In genomic region chr3:72346526-72346926, GRCh38 we compare ENCODE assay signal across 9 cellular contexts.
DNase-seq lines count a peak whose midpoint lies in the region; ATAC-seq and TF ChIP-seq lines count a peak whose summit lies in the region.
"Had no signal": no experiment of that assay in that cellular context is flagged by ENCODE, and none has a peak within 500 bp of the region (broad histone marks: within the 10 kb centered on the region; RNA-seq: fewer than 3 reads in every experiment).

No MANE protein-coding gene starts in this region.

- CTCF ChIA-PET in AG04449 (lab: Yijun Ruan, JAX): no interaction called here

- H3K27ac Mint-ChIP-seq in activated T-helper 1 cell treated with anti-CD3 and anti-CD28 coated beads, Interleukin-12 subunit alpha, Interleukin-12 subunit beta, Interleukin-2, Interleukin-4 antibody, amounts not matched to agents 30 ng/mL and 10 ng/mL and 1 ng/mL, durations not matched to agents 14 hours and 24 hours and 36 hours: peak overlapping the region; percentile 72

- no peak overlapping the region for H3K4me3 Mint-ChIP-seq in activated T-helper 1 cell treated with anti-CD3 and anti-CD28 coated beads, Interleukin-12 subunit alpha, Interleukin-12 subunit beta, Interleukin-2, Interleukin-4 antibody, amounts not matched to agents 30 ng/mL and 10 ng/mL and 1 ng/mL, durations not matched to agents 14 hours and 24 hours and 36 hours

- POLR2A ChIA-PET in AG04449 (lab: Yijun Ruan, JAX): interaction anchor here (1.0 kb wide), 1 partner anchor 8 kb away, joined by 3 read pairs; no protein-coding TSS in a partner anchor

- H3K4me3 ChIP-seq in AG04449 (ENCODE audit: low read depth, low read length): no peak overlapping the region

- ATAC-seq in GM19397 (IDR thresholded peaks at IDR 0.05; ENCODE audit: unreplicated experiment): no peak
- no peak for ATAC-seq in GM19035 (IDR thresholded peaks at IDR 0.05; ENCODE audit: unreplicated experiment)

- TF ChIP-seq CTCF in AG04449 (IDR thresholded peaks at IDR 0.05; ENCODE audit: insufficient read depth, low read length, missing control alignments): no peak

- DNase-seq in AG04449 (ENCODE audit: low read depth, low spot score) (peak; percentile 93), HCEC 1CT (peak; percentile 91), kidney glomerular epithelial cell (lab: John Stamatoyannopoulos, UW) (peak; percentile 19), NCI-H345 (lab: John Stamatoyannopoulos, UW) (no peak), NCI-H774 (lab: John Stamatoyannopoulos, UW) (no peak)
- DNase-seq in activated T-helper 1 cell treated with anti-CD3 and anti-CD28 coated beads, Interleukin-12 subunit alpha, Interleukin-12 subunit beta, Interleukin-2, Interleukin-4 antibody, amounts not matched to agents 30 ng/mL and 10 ng/mL and 1 ng/mL, durations not matched to agents 14 hours and 24 hours and 36 hours (ENCODE audit: low spot score): no peak
- DNase-seq: amygdala had no signal

- intact Hi-C loops in activated T-helper 1 cell treated with anti-CD3 and anti-CD28 coated beads, Interleukin-12 subunit alpha, Interleukin-12 subunit beta, Interleukin-2, Interleukin-4 antibody, amounts not matched to agents 30 ng/mL and 10 ng/mL and 1 ng/mL, durations not matched to agents 14 hours and 24 hours and 36 hours (cut with micrococcal nuclease): loop anchor here (10.0 kb wide), 1 partner anchor 242 kb away; no protein-coding TSS in a partner anchor

- H3K4me1 Mint-ChIP-seq in activated T-helper 1 cell treated with anti-CD3 and anti-CD28 coated beads, Interleukin-12 subunit alpha, Interleukin-12 subunit beta, Interleukin-2, Interleukin-4 antibody, amounts not matched to agents 30 ng/mL and 10 ng/mL and 1 ng/mL, durations not matched to agents 14 hours and 24 hours and 36 hours (ENCODE audit: low read depth): peaks cover 61% of the 10 kb centered on the region

- H3K36me3 Mint-ChIP-seq in activated T-helper 1 cell treated with anti-CD3 and anti-CD28 coated beads, Interleukin-12 subunit alpha, Interleukin-12 subunit beta, Interleukin-2, Interleukin-4 antibody, amounts not matched to agents 30 ng/mL and 10 ng/mL and 1 ng/mL, durations not matched to agents 14 hours and 24 hours and 36 hours (ENCODE audit: low read depth): peaks cover 4% of the 10 kb centered on the region

- no peaks in the 10 kb centered on the region for H3K27me3 Mint-ChIP-seq in activated T-helper 1 cell treated with anti-CD3 and anti-CD28 coated beads, Interleukin-12 subunit alpha, Interleukin-12 subunit beta, Interleukin-2, Interleukin-4 antibody, amounts not matched to agents 30 ng/mL and 10 ng/mL and 1 ng/mL, durations not matched to agents 14 hours and 24 hours and 36 hours (ENCODE audit: insufficient read depth)

- H3K9me3 Mint-ChIP-seq in activated T-helper 1 cell treated with anti-CD3 and anti-CD28 coated beads, Interleukin-12 subunit alpha, Interleukin-12 subunit beta, Interleukin-2, Interleukin-4 antibody, amounts not matched to agents 30 ng/mL and 10 ng/mL and 1 ng/mL, durations not matched to agents 14 hours and 24 hours and 36 hours: no peaks in the 10 kb centered on the region

Comparison
In these comparisons a context has a peak if more than half of its experiments do, and no peak if none do; other contexts are left out.
1. DNase-seq: peak in AG04449 (single experiment), HCEC 1CT (single experiment) and kidney glomerular epithelial cell (single experiment); none in activated T-helper 1 cell treated with anti-CD3 and anti-CD28 coated beads, Interleukin-12 subunit alpha, Interleukin-12 subunit beta, Interleukin-2, Interleukin-4 antibody, amounts not matched to agents 30 ng/mL and 10 ng/mL and 1 ng/mL, durations not matched to agents 14 hours and 24 hours and 36 hours (single experiment), NCI-H345 (single experiment) and NCI-H774 (single experiment).